8 cellular contexts compared by ENCODE assay signal in genomic region chr11:125263268-125263790, GRCh38.
DNase-seq lines count a peak whose midpoint lies in the region; ATAC-seq and TF ChIP-seq lines count a peak whose summit lies in the region.

No MANE protein-coding gene starts in this region.

- H2BK120ac ChIP-seq in trophoblast cell (ENCODE audit: insufficient read depth, low read length, poor library complexity) = peak overlapping the region; percentile 69

- H2BK5ac ChIP-seq in trophoblast cell (ENCODE audit: low read depth, low read length, poor library complexity) = peak overlapping the region; percentile 65

- H3K18ac ChIP-seq in trophoblast cell (ENCODE audit: low read length) = peak overlapping the region; percentile 37

- H3K9me3 ChIP-seq in trophoblast cell (ENCODE audit: insufficient read depth, low read depth, low read length) = peaks cover 2% of the 10 kb centered on the region

- TF ChIP-seq CTCF in WTC11 (IDR thresholded peaks at IDR 0.05) = no peak

- H4K8ac ChIP-seq in trophoblast cell (ENCODE audit: low read depth, low read length) = peak overlapping the region; percentile 30

- peak overlapping the region; percentile 4 for H3K4ac ChIP-seq in trophoblast cell (ENCODE audit: low read depth, low read length)

- H3K27ac Mint-ChIP-seq in WTC11 = no peak overlapping the region
- H3K27ac Mint-ChIP-seq in stimulated activated effector memory CD8-positive, alpha-beta T cell treated with anti-CD3 and anti-CD28 coated beads, Interleukin-12 subunit alpha, Interleukin-12 subunit beta, amount 100 ng/mL, for 72 hours = no peak overlapping the region

- H3K79me2 ChIP-seq in trophoblast cell (ENCODE audit: control insufficient read depth, insufficient read depth, low read length, poor library complexity) = no peaks in the 10 kb centered on the region

- no CpG with 5 or more reads among the region's 29 CpGs for WGBS in trophoblast cell (ENCODE audit: extremely low coverage, insufficient coverage, insufficient read length)

- peak overlapping the region; percentile 60 for H3K14ac ChIP-seq in trophoblast cell (ENCODE audit: low read length)

- CTCF ChIA-PET in WTC11 (lab: Charles Lee) = interaction anchor here (0.8 to 3.6 kb wide), 16 partner anchors 39 to 387 kb away, joined by 3 to 29 read pairs (median 4); no protein-coding TSS in a partner anchor

- no peaks in the 10 kb centered on the region for H3K36me3 ChIP-seq in trophoblast cell (ENCODE audit: control insufficient read depth in 1 of 2, insufficient read depth in 2 of 2, low read length in 2 of 2)

- H4K91ac ChIP-seq in trophoblast cell (ENCODE audit: low read depth, low read length) = peak overlapping the region; percentile 84

- ATAC-seq in WTC11 (peak; percentile 77), left cardiac atrium (peak; percentile 79 to 92), GM21381 (IDR thresholded peaks at IDR 0.05; ENCODE audit: unreplicated experiment) (no peak)
- ATAC-seq in stimulated activated effector memory CD8-positive, alpha-beta T cell treated with anti-CD3 and anti-CD28 coated beads, Interleukin-12 subunit alpha, Interleukin-12 subunit beta, amount 100 ng/mL, for 72 hours = no peak

- H3K9ac ChIP-seq in trophoblast cell (ENCODE audit: low read length) = no peak overlapping the region

- H3K79me1 ChIP-seq in trophoblast cell (ENCODE audit: low read length) = peaks cover 25% of the 10 kb centered on the region

- no peaks in the 10 kb centered on the region for H3K9me3 Mint-ChIP-seq in WTC11
- no peaks in the 10 kb centered on the region for H3K9me3 Mint-ChIP-seq in stimulated activated effector memory CD8-positive, alpha-beta T cell treated with anti-CD3 and anti-CD28 coated beads, Interleukin-12 subunit alpha, Interleukin-12 subunit beta, amount 100 ng/mL, for 72 hours

- no peak overlapping the region for H2AK5ac ChIP-seq in trophoblast cell (ENCODE audit: low read length)

- POLR2A ChIA-PET in WTC11 (lab: Charles Lee) = interaction anchor here (0.6 to 1.9 kb wide), 3 partner anchors 24 to 693 kb away, joined by 3 to 7 read pairs (median 4); partner anchors contain the start of gene PKNOX2

- H3K23ac ChIP-seq in trophoblast cell (ENCODE audit: low read length) = no peak overlapping the region

- H3K4me3 Mint-ChIP-seq in WTC11 = peak overlapping the region; percentile 57
- H3K4me3 Mint-ChIP-seq in stimulated activated effector memory CD8-positive, alpha-beta T cell treated with anti-CD3 and anti-CD28 coated beads, Interleukin-12 subunit alpha, Interleukin-12 subunit beta, amount 100 ng/mL, for 72 hours = no peak overlapping the region

- DNase-seq in EL (peak; percentile 95), WTC11 (ENCODE audit: low spot score) (peak; percentile 88), left cardiac atrium (peak; percentile 85), trophoblast cell (peak; percentile 27 to 31)
- no peak for DNase-seq in stimulated activated effector memory CD8-positive, alpha-beta T cell treated with anti-CD3 and anti-CD28 coated beads, Interleukin-12 subunit alpha, Interleukin-12 subunit beta, amount 100 ng/mL, for 72 hours (ENCODE audit: low spot score in 2 of 2)
- DNase-seq in effector CD4-positive, alpha-beta T cell = no peak
- DNase-seq in activated CD8-positive, alpha-beta memory T cell treated with anti-CD3 and anti-CD28 coated beads, Interleukin-2, amount 50 U/mL, for 48 hours = no peak

- no peaks in the 10 kb centered on the region for H3K27me3 ChIP-seq in trophoblast cell (ENCODE audit: insufficient read depth, low read length)

- intact Hi-C loops in left cardiac atrium (cut with DNase I) = loop anchor here in 1 of 2 donors (10.0 kb wide), 1 partner anchor 89 kb away; no protein-coding TSS in a partner anchor

- H3K4me1 Mint-ChIP-seq in WTC11 = peaks cover 41% of the 10 kb centered on the region
- no peaks in the 10 kb centered on the region for H3K4me1 Mint-ChIP-seq in stimulated activated effector memory CD8-positive, alpha-beta T cell treated with anti-CD3 and anti-CD28 coated beads, Interleukin-12 subunit alpha, Interleukin-12 subunit beta, amount 100 ng/mL, for 72 hours

- H3K27ac ChIP-seq in trophoblast cell (ENCODE audit: low read depth, low read length) = peak overlapping the region; percentile 82

- H3K4me3 ChIP-seq in trophoblast cell (ENCODE audit: low read depth, low read length) = no peak overlapping the region

- H4K12ac ChIP-seq in trophoblast cell (ENCODE audit: low read depth, low read length) = no peak overlapping the region

- no peaks in the 10 kb centered on the region for H3K36me3 Mint-ChIP-seq in WTC11
- H3K36me3 Mint-ChIP-seq in stimulated activated effector memory CD8-positive, alpha-beta T cell treated with anti-CD3 and anti-CD28 coated beads, Interleukin-12 subunit alpha, Interleukin-12 subunit beta, amount 100 ng/mL, for 72 hours = no peaks in the 10 kb centered on the region

- peaks cover 27 to 33% of the 10 kb centered on the region in 2 experiments for H3K4me1 ChIP-seq in trophoblast cell (ENCODE audit: control insufficient read depth in 1 of 2, insufficient read depth in 2 of 2, low read length in 2 of 2)

- H2AFZ ChIP-seq in trophoblast cell (ENCODE audit: insufficient read depth, low read length, poor library complexity) = no peak overlapping the region

- H3K4me2 ChIP-seq in trophoblast cell (ENCODE audit: low read length) = peak overlapping the region; percentile 53

- peak overlapping the region; percentile 90 for H2BK12ac ChIP-seq in trophoblast cell (ENCODE audit: low read length)

- peaks cover 42% of the 10 kb centered on the region for H3K27me3 Mint-ChIP-seq in WTC11 (ENCODE audit: low read depth)

TF ChIP-seq in WTC11, 78 proteins besides CTCF, POLR2A, EP300 and RAD21 (continues in another document):
- TF ChIP-seq ELF4 (CRISPR knock-in tag; IDR thresholded peaks at IDR 0.05; ENCODE audit: low read depth) = no peak
- TF ChIP-seq, protein P1, sequence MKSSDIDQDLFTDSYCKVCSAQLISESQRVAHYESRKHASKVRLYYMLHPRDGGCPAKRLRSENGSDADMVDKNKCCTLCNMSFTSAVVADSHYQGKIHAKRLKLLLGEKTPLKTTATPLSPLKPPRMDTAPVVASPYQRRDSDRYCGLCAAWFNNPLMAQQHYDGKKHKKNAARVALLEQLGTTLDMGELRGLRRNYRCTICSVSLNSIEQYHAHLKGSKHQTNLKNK (CRISPR knock-in tag; IDR thresholded peaks at IDR 0.05) = no peak
- no peak for TF ChIP-seq NFYB (CRISPR knock-in tag; conservative IDR thresholded peaks at IDR 0.05; ENCODE audit: low read depth)
- no peak for TF ChIP-seq ETV6 (CRISPR knock-in tag; IDR thresholded peaks at IDR 0.05)
- TF ChIP-seq FOXJ3 (CRISPR knock-in tag; IDR thresholded peaks at IDR 0.05; ENCODE audit: borderline replicate concordance) = no peak
- TF ChIP-seq, protein P2, sequence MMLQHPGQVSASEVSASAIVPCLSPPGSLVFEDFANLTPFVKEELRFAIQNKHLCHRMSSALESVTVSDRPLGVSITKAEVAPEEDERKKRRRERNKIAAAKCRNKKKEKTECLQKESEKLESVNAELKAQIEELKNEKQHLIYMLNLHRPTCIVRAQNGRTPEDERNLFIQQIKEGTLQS (CRISPR knock-in tag; conservative IDR thresholded peaks at IDR 0.05) = no peak
- TF ChIP-seq TEAD1 (CRISPR knock-in tag; IDR thresholded peaks at IDR 0.05) = peak; percentile 30; the same call in 1 of the 2 replicates
- TF ChIP-seq ZNF396 (CRISPR knock-in tag; IDR thresholded peaks at IDR 0.05; ENCODE audit: borderline replicate concordance) = no peak
- no peak for TF ChIP-seq PRRX2 (CRISPR knock-in tag; IDR thresholded peaks at IDR 0.05)
- no peak for TF ChIP-seq SOX15 (CRISPR knock-in tag; IDR thresholded peaks at IDR 0.05)
- TF ChIP-seq TP53 (CRISPR knock-in tag; IDR thresholded peaks at IDR 0.05) = peak; percentile 47; the same call in 1 of the 2 replicates
- TF ChIP-seq, protein P3, sequence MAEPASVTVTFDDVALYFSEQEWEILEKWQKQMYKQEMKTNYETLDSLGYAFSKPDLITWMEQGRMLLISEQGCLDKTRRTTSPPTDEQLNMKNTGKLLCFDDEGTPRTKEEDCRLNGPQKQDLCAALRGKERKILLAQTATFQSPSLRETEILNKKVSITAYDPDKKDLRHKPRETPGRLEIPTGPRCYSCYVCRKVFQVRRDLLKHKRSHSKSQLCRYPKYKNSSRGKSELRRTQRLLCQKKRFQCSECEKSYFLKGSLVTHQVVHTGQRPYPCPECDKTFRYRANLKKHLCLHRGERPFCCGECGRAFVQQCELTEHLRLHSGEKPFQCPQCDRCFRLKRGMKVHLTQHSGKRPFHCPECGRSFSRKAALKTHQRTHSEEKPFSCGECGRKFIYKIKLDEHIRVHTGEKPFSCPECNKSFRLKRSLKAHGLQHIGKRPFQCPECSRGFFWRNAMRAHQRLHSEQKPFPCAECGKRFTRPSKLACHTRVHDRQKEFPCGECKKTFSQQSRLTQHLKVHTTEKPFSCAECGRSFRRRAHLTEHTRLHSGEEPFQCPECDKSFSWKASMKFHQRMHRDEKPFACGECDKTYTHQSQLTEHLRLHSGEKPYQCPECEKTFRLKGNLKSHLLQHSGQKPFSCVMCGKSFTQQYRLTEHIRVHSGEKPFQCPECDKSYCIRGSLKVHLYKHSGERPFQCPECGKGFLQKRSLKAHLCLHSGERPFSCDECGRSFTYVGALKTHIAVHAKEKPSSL (CRISPR knock-in tag; conservative IDR thresholded peaks at IDR 0.05) = no peak
- no peak; the same call in 1 of the 2 replicates for TF ChIP-seq ZNF281 (CRISPR knock-in tag; IDR thresholded peaks at IDR 0.05)

Comparison
In these comparisons a context has a peak if more than half of its experiments do, and no peak if none do; other contexts are left out.
1. DNase-seq: peak in EL (single experiment), WTC11 (single experiment), left cardiac atrium (single experiment) and trophoblast cell (2 of 2); none in stimulated activated effector memory CD8-positive, alpha-beta T cell treated with anti-CD3 and anti-CD28 coated beads, Interleukin-12 subunit alpha, Interleukin-12 subunit beta, amount 100 ng/mL, for 72 hours (0 of 2), effector CD4-positive, alpha-beta T cell (single experiment) and activated CD8-positive, alpha-beta memory T cell treated with anti-CD3 and anti-CD28 coated beads, Interleukin-2, amount 50 U/mL, for 48 hours (single experiment).
2. ATAC-seq: peak in WTC11 (single experiment) and left cardiac atrium (2 of 2); none in stimulated activated effector memory CD8-positive, alpha-beta T cell treated with anti-CD3 and anti-CD28 coated beads, Interleukin-12 subunit alpha, Interleukin-12 subunit beta, amount 100 ng/mL, for 72 hours (single experiment) and GM21381 (single experiment).